15 cellular contexts compared by ENCODE assay signal in the genomic region with DNA sequence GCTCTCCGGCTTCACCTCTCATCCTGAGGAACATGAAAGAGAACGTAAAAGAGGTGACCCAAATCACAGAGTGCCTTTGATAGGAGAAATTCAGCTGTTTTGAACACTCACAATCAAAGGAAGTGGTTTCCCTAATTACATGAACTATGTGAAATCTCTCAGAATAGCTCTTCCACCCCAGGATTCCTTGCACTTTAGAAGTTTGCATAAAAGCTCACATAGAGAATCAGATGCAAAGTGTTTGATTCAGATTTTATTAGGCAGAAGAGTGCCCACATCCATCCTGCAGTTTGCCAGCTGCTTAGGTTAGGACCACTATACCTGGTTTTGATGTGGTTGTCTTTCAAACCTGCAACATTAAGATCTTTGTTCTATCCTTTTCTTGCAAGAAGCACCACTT.
DNase-seq lines count a peak whose midpoint lies in the region; ATAC-seq and TF ChIP-seq lines count a peak whose summit lies in the region.
"Had no signal": no experiment of that assay in that cellular context is flagged by ENCODE, and none has a peak within 500 bp of the region (broad histone marks: within the 10 kb centered on the region; RNA-seq: fewer than 3 reads in every experiment).

No MANE protein-coding gene starts in this region.

- peak; percentile 39 for DNase-seq in DND-41
- DNase-seq in Jurkat, Clone E6-1 (ENCODE audit: low read depth, low spot score), result peak; percentile 82
- DNase-seq in natural killer cell treated with Interleukin-12 subunit alpha and Interleukin-12 subunit beta and Interleukin-15 and Interleukin-18, amount 100 ng/mL, for 72 hours (ENCODE audit: low spot score), result no peak
- DNase-seq in NCI-H1930 (lab: John Stamatoyannopoulos, UW), result no peak
- DNase-seq: activated T-cell treated with anti-CD3 and anti-CD28 coated beads, Interleukin-2, amount 50 U/mL, for 72 hours; amniotic stem cell; DMS53; NCI-H2171; T-helper 9 cell had no signal

- peaks cover 20% of the 10 kb centered on the region; the same call in 1 of the 2 replicates for H4K20me1 ChIP-seq in DND-41 (ENCODE audit: insufficient read depth, low read length)

- H3K27me3 Mint-ChIP-seq in activated T-helper 17 cell treated with anti-CD3 and anti-CD28 coated beads, Interleukin-2, amount 50 U/mL, for 72 hours, result peaks cover 12% of the 10 kb centered on the region
- H3K27me3 Mint-ChIP-seq in natural killer cell treated with Interleukin-12 subunit alpha and Interleukin-12 subunit beta and Interleukin-15 and Interleukin-18, amount 100 ng/mL, for 72 hours, result peaks cover 3 to 9% of the 10 kb centered on the region in 2 donors

- no peak overlapping the region for H3K4me3 ChIP-seq in DND-41 (ENCODE audit: low read depth in 1 of 2, low read length in 2 of 2)
- no peak overlapping the region for H3K4me3 ChIP-seq in Jurkat, Clone E6-1 (ENCODE audit: low read length)
- H3K4me3 ChIP-seq: lung had no signal

- no peaks in the 10 kb centered on the region for H3K9me3 Mint-ChIP-seq in activated T-helper 17 cell treated with anti-CD3 and anti-CD28 coated beads, Interleukin-2, amount 50 U/mL, for 72 hours
- peaks cover 6% of the 10 kb centered on the region for H3K9me3 Mint-ChIP-seq in natural killer cell treated with Interleukin-12 subunit alpha and Interleukin-12 subunit beta and Interleukin-15 and Interleukin-18, amount 100 ng/mL, for 72 hours

- no peak overlapping the region for H3K27ac ChIP-seq in DND-41 (ENCODE audit: low read length)

- H3K4me3 Mint-ChIP-seq in activated T-helper 17 cell treated with anti-CD3 and anti-CD28 coated beads, Interleukin-2, amount 50 U/mL, for 72 hours, result peak overlapping the region; percentile 54
- peak overlapping the region; percentile 64 for H3K4me3 Mint-ChIP-seq in natural killer cell treated with Interleukin-12 subunit alpha and Interleukin-12 subunit beta and Interleukin-15 and Interleukin-18, amount 100 ng/mL, for 72 hours
- H3K4me3 Mint-ChIP-seq: nephron had no signal

- no peak for TF ChIP-seq CTCF in DND-41 (IDR thresholded peaks at IDR 0.05; ENCODE audit: borderline replicate concordance, extremely low read depth, low read length, poor library complexity, severe bottlenecking)

- no peaks in the 10 kb centered on the region for H3K36me3 ChIP-seq in DND-41 (ENCODE audit: insufficient read depth, low read length)

- H3K9me3 ChIP-seq in DND-41 (ENCODE audit: insufficient read depth, low read length, severe bottlenecking), result peaks cover 5% of the 10 kb centered on the region

- H3K4me1 ChIP-seq in DND-41 (ENCODE audit: insufficient read depth, low read length), result peaks cover 29% of the 10 kb centered on the region

- no peaks in the 10 kb centered on the region; the same call in 1 of the 2 replicates for H3K79me2 ChIP-seq in DND-41 (ENCODE audit: insufficient read depth, low read length)

- no peak overlapping the region for H3K9ac ChIP-seq in DND-41 (ENCODE audit: low read depth, low read length)

- no peaks in the 10 kb centered on the region for H3K27me3 ChIP-seq in DND-41 (ENCODE audit: insufficient read depth, low read length, poor library complexity)

- peaks cover 30% of the 10 kb centered on the region for H3K4me1 Mint-ChIP-seq in activated T-helper 17 cell treated with anti-CD3 and anti-CD28 coated beads, Interleukin-2, amount 50 U/mL, for 72 hours
- H3K4me1 Mint-ChIP-seq in natural killer cell treated with Interleukin-12 subunit alpha and Interleukin-12 subunit beta and Interleukin-15 and Interleukin-18, amount 100 ng/mL, for 72 hours (ENCODE audit: low read depth in 2 of 2), result peaks cover 63 to 69% of the 10 kb centered on the region in 2 donors

- no peaks in the 10 kb centered on the region for H3K36me3 Mint-ChIP-seq in activated T-helper 17 cell treated with anti-CD3 and anti-CD28 coated beads, Interleukin-2, amount 50 U/mL, for 72 hours (ENCODE audit: low read depth)
- H3K36me3 Mint-ChIP-seq in natural killer cell treated with Interleukin-12 subunit alpha and Interleukin-12 subunit beta and Interleukin-15 and Interleukin-18, amount 100 ng/mL, for 72 hours, result peaks cover 29% of the 10 kb centered on the region

- H2AFZ ChIP-seq in DND-41 (ENCODE audit: low read depth, low read length), result no peak overlapping the region

- no peak overlapping the region for H3K4me2 ChIP-seq in DND-41 (ENCODE audit: insufficient read depth, low read length)

- H3K27ac Mint-ChIP-seq in activated T-helper 17 cell treated with anti-CD3 and anti-CD28 coated beads, Interleukin-2, amount 50 U/mL, for 72 hours, result peak overlapping the region; percentile 20
- H3K27ac Mint-ChIP-seq in natural killer cell treated with Interleukin-12 subunit alpha and Interleukin-12 subunit beta and Interleukin-15 and Interleukin-18, amount 100 ng/mL, for 72 hours, result peak overlapping the region; percentile 42 to 97
- H3K27ac Mint-ChIP-seq: activated T-cell treated with anti-CD3 and anti-CD28 coated beads, Interleukin-2, amount 50 U/mL, for 72 hours; nephron had no signal

- ATAC-seq in DND-41 (ENCODE audit: insufficient read depth, low read depth), result peak; percentile 88
- ATAC-seq in activated T-helper 17 cell treated with anti-CD3 and anti-CD28 coated beads, Interleukin-2, amount 50 U/mL, for 72 hours (replicated peaks), result no peak
- no peak for ATAC-seq in natural killer cell treated with Interleukin-12 subunit alpha and Interleukin-12 subunit beta and Interleukin-15 and Interleukin-18, amount 100 ng/mL, for 72 hours
- ATAC-seq in GM21619 (IDR thresholded peaks at IDR 0.05; ENCODE audit: unreplicated experiment), result no peak
- ATAC-seq in HG03045 (IDR thresholded peaks at IDR 0.05; ENCODE audit: unreplicated experiment), result no peak
- ATAC-seq: activated T-cell treated with anti-CD3 and anti-CD28 coated beads, Interleukin-2, amount 50 U/mL, for 72 hours; Right ventricle myocardium inferior had no signal

Comparison
In these comparisons a context has a peak if more than half of its experiments do, and no peak if none do; other contexts are left out.
1. DNase-seq: peak in DND-41 (single experiment) and Jurkat, Clone E6-1 (single experiment); none in natural killer cell treated with Interleukin-12 subunit alpha and Interleukin-12 subunit beta and Interleukin-15 and Interleukin-18, amount 100 ng/mL, for 72 hours (single experiment) and NCI-H1930 (0 of 2).